1 cellular context compared by ENCODE assay signal in the genomic region with DNA sequence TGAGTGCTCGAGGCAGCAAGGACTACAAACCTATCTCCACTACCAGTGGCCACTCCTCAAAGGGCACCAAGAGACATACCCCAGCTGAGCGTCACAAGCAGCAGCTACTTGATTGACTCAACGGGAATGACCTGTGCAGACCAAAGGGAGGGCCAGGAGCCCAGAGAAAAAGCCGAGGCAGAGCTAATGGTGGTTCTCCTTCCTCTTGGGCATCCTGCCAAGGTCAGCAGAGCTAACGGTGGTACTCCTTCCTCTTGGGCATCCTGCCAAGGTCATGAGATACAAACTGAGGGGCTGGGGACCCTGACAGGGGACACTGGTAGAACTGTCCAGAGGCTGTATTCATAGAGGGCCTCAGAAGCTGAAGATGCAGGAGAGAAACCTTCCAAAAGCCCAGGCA.
TF ChIP-seq lines count a peak whose summit lies in the region.

No MANE protein-coding gene starts in this region.

TF ChIP-seq in endothelial cell of umbilical vein, 7 proteins besides CTCF, POLR2A, EP300 and RAD21:
- no peak for TF ChIP-seq GATA2 (IDR thresholded peaks at IDR 0.05; ENCODE audit: insufficient read depth, insufficient read length, low read depth, low read length)
- no peak for TF ChIP-seq EZH2 (IDR thresholded peaks at IDR 0.05; ENCODE audit: borderline replicate concordance, low read depth, low read length, severe bottlenecking)
- no peak for TF ChIP-seq FOS (IDR thresholded peaks at IDR 0.05; ENCODE audit: borderline replicate concordance, insufficient read depth, low read length)
- TF ChIP-seq, protein P1, sequence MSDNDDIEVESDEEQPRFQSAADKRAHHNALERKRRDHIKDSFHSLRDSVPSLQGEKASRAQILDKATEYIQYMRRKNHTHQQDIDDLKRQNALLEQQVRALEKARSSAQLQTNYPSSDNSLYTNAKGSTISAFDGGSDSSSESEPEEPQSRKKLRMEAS (IDR thresholded peaks at IDR 0.05; ENCODE audit: insufficient read depth, insufficient read length): no peak
- TF ChIP-seq POLR2AphosphoS5 (IDR thresholded peaks at IDR 0.05; ENCODE audit: insufficient read depth, low read depth, low read length): no peak
- TF ChIP-seq MYC (IDR thresholded peaks at IDR 0.05; ENCODE audit: low read depth, low read length): no peak
- no peak for TF ChIP-seq JUN (IDR thresholded peaks at IDR 0.05; ENCODE audit: borderline replicate concordance, insufficient read depth, insufficient read length, low read depth)
